Comparison of ENCODE assay signal across 2 cellular contexts in the genomic region with DNA sequence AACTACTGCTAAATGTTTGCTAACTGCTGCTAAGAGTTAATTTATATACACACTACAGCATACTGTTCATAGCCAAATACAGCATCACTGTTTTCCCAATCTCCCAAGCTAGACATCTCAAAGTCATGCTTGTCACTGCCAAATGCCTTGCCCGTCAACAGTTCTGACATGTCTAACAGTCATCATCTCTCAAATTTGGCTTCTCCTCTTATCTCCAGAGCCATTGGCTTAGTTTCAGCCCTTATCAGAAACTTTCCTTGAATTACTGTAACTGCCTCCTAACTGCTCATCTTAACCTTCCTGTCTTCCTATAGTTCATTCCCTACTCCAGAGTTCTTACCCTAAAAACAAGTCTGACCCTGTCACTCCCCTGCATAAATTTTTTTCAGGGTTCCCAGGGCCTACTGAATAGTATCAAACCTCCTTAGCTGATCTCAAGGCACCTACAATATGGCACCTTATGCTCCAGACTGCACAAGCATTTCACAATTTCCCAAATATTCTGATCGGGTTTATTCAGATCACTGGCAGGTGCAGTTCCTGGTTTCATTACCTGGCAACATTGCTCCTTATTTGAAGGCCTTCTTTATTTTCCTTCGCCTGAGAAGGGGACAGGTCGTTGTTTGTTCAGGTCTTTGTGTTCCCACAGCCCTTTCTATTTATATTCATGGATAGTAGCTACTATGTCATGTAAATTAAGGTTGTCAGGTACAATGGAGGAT.
A peak's percentile ranks its signal among the peaks of the same experiment; 100 is the strongest.
TF ChIP-seq lines count a peak whose summit lies in the region.

No MANE protein-coding gene starts in this region.

TF ChIP-seq in K562, 482 proteins besides CTCF, POLR2A, EP300 and RAD21 (continues in another document):
- TF ChIP-seq CC2D1A (IDR thresholded peaks at IDR 0.05), result peak; percentile 82
- TF ChIP-seq NFIX (CRISPR knock-in tag; IDR thresholded peaks at IDR 0.05; ENCODE audit: low read depth), result no peak
- TF ChIP-seq YBX1 (IDR thresholded peaks at IDR 0.05), result no peak
- no peak for TF ChIP-seq SRSF1 (IDR thresholded peaks at IDR 0.05; ENCODE audit: low read depth, low read length)
- TF ChIP-seq YY1 (IDR thresholded peaks at IDR 0.05; ENCODE audit: borderline replicate concordance in 1 of 3, control insufficient read depth in 1 of 3, extremely low read depth in 1 of 3, insufficient read depth in 3 of 3, insufficient read length in 1 of 3, insufficient replicate concordance in 2 of 3, low read depth in 1 of 3, low read length in 2 of 3), result no peak
- TF ChIP-seq SMARCA4 (IDR thresholded peaks at IDR 0.05), result peak; percentile 93
- peak; percentile 76 for TF ChIP-seq FOSL1 (tag; conservative IDR thresholded peaks at IDR 0.05)
- no peak for TF ChIP-seq ZNF274 (IDR thresholded peaks at IDR 0.05; ENCODE audit: borderline replicate concordance, low read depth, low read length)
- peak; percentile 63 for TF ChIP-seq MTA2 (IDR thresholded peaks at IDR 0.05; ENCODE audit: low read depth)
- TF ChIP-seq, protein P1, sequence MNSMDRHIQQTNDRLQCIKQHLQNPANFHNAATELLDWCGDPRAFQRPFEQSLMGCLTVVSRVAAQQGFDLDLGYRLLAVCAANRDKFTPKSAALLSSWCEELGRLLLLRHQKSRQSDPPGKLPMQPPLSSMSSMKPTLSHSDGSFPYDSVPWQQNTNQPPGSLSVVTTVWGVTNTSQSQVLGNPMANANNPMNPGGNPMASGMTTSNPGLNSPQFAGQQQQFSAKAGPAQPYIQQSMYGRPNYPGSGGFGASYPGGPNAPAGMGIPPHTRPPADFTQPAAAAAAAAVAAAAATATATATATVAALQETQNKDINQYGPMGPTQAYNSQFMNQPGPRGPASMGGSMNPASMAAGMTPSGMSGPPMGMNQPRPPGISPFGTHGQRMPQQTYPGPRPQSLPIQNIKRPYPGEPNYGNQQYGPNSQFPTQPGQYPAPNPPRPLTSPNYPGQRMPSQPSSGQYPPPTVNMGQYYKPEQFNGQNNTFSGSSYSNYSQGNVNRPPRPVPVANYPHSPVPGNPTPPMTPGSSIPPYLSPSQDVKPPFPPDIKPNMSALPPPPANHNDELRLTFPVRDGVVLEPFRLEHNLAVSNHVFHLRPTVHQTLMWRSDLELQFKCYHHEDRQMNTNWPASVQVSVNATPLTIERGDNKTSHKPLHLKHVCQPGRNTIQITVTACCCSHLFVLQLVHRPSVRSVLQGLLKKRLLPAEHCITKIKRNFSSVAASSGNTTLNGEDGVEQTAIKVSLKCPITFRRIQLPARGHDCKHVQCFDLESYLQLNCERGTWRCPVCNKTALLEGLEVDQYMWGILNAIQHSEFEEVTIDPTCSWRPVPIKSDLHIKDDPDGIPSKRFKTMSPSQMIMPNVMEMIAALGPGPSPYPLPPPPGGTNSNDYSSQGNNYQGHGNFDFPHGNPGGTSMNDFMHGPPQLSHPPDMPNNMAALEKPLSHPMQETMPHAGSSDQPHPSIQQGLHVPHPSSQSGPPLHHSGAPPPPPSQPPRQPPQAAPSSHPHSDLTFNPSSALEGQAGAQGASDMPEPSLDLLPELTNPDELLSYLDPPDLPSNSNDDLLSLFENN (IDR thresholded peaks at IDR 0.05; ENCODE audit: low read depth in 2 of 2, low read length in 2 of 2), result 0 out of 4 replicates have a peak, but pooled peaks of 1 of the 2 experiments have one; percentile 44
- TF ChIP-seq PHB2 (IDR thresholded peaks at IDR 0.05; ENCODE audit: low read depth), result peak; percentile 42; the same call in 1 of the 2 replicates
- peak; percentile 64 to 65 for TF ChIP-seq KDM1A (IDR thresholded peaks at IDR 0.05)
- TF ChIP-seq HSF4 (CRISPR knock-in tag; IDR thresholded peaks at IDR 0.05; ENCODE audit: borderline replicate concordance), result no peak
- TF ChIP-seq ARID1B (IDR thresholded peaks at IDR 0.05), result peak; percentile 93
- TF ChIP-seq LCOR (CRISPR knock-in tag; IDR thresholded peaks at IDR 0.05), result no peak
- TF ChIP-seq, protein P2, sequence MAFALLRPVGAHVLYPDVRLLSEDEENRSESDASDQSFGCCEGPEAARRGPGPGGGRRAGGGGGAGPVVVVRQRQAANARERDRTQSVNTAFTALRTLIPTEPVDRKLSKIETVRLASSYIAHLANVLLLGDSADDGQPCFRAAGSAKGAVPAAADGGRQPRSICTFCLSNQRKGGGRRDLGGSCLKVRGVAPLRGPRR (CRISPR knock-in tag; IDR thresholded peaks at IDR 0.05), result no peak
- TF ChIP-seq STAT5A (IDR thresholded peaks at IDR 0.05; ENCODE audit: borderline replicate concordance, low read length), result peak; percentile 34; the same call in 1 of the 2 replicates
- peak; percentile 72; the same call in 1 of the 2 replicates for TF ChIP-seq HLTF (IDR thresholded peaks at IDR 0.05)
- no peak for TF ChIP-seq SRSF9 (IDR thresholded peaks at IDR 0.05; ENCODE audit: borderline replicate concordance, low read depth, low read length)
- TF ChIP-seq GATA2 (CRISPR knock-in tag; IDR thresholded peaks at IDR 0.05), result peak; percentile 62
- TF ChIP-seq TOE1 (IDR thresholded peaks at IDR 0.05; ENCODE audit: borderline replicate concordance), result peak; percentile 59; the same call in 1 of the 2 replicates
- TF ChIP-seq TOE1 (CRISPR knock-in tag; IDR thresholded peaks at IDR 0.05; ENCODE audit: borderline replicate concordance, low read depth), result no peak
- TF ChIP-seq, protein P3, sequence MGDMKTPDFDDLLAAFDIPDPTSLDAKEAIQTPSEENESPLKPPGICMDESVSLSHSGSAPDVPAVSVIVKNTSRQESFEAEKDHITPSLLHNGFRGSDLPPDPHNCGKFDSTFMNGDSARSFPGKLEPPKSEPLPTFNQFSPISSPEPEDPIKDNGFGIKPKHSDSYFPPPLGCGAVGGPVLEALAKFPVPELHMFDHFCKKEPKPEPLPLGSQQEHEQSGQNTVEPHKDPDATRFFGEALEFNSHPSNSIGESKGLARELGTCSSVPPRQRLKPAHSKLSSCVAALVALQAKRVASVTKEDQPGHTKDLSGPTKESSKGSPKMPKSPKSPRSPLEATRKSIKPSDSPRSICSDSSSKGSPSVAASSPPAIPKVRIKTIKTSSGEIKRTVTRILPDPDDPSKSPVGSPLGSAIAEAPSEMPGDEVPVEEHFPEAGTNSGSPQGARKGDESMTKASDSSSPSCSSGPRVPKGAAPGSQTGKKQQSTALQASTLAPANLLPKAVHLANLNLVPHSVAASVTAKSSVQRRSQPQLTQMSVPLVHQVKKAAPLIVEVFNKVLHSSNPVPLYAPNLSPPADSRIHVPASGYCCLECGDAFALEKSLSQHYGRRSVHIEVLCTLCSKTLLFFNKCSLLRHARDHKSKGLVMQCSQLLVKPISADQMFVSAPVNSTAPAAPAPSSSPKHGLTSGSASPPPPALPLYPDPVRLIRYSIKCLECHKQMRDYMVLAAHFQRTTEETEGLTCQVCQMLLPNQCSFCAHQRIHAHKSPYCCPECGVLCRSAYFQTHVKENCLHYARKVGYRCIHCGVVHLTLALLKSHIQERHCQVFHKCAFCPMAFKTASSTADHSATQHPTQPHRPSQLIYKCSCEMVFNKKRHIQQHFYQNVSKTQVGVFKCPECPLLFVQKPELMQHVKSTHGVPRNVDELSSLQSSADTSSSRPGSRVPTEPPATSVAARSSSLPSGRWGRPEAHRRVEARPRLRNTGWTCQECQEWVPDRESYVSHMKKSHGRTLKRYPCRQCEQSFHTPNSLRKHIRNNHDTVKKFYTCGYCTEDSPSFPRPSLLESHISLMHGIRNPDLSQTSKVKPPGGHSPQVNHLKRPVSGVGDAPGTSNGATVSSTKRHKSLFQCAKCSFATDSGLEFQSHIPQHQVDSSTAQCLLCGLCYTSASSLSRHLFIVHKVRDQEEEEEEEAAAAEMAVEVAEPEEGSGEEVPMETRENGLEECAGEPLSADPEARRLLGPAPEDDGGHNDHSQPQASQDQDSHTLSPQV (IDR thresholded peaks at IDR 0.05), result peak; percentile 50

TF ChIP-seq in HepG2, 621 proteins besides CTCF, POLR2A, EP300 and RAD21:
- TF ChIP-seq ZNF749 (CRISPR knock-in tag; IDR thresholded peaks at IDR 0.05; ENCODE audit: borderline replicate concordance) (no peak), THYN1 (CRISPR knock-in tag; IDR thresholded peaks at IDR 0.05; ENCODE audit: borderline replicate concordance, low read depth) (no peak)
